31 cellular contexts compared by ENCODE assay signal in the genomic region with DNA sequence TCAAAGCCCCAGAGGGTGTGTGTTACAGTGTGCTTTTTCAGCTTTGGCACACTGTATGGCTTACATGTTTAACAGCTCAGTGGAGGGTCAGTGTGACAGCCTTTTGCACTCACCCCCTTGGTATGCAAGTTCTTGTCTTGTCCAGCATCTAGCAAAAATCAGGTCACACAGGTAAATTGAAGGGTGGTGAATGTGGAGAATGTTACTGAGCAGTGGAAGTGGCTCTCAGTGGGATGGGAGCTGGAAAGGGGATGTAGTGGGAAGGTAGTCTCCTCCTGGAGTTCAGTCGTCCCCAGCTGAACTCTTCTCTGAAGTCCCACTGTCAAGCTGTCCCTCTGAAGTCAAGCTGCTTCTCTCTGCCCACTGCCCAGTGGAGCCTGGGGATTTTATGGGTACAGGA. TPM values are rescaled to one million over a fixed set of nuclear protein-coding genes. Genes with fewer than 3 reads are reported as not detected.
"Had no signal": no experiment of that assay in that cellular context is flagged by ENCODE, and none has a peak within 500 bp of the region (broad histone marks: within the 10 kb centered on the region; RNA-seq: fewer than 3 reads in every experiment).

No MANE protein-coding gene starts in this region.

- H3K27ac Mint-ChIP-seq: activated CD4-positive, alpha-beta T cell treated with anti-CD3 and anti-CD28 coated beads, Interleukin-2, amount 10 ng/mL, durations not matched to agents 24 days and 14 days; activated CD8-positive, alpha-beta T cell treated with anti-CD3 and anti-CD28 coated beads for 36 hours; activated naive CD4-positive, alpha-beta T cell treated with anti-CD3 and anti-CD28 coated beads, Interleukin-2, amount 50 U/mL, for 24 hours; activated naive CD8-positive, alpha-beta T cell treated with anti-CD3 and anti-CD28 coated beads, Interleukin-2, amount 10 ng/mL, durations not matched to agents 7 days and 5 days; activated T-cell treated with anti-CD3 and anti-CD28 coated beads, Interleukin-2, amount 50 U/mL, for 24 hours; activated T-helper 2 cell treated with anti-CD3 and anti-CD28 coated beads, Interferon-gamma antibody, Interleukin-2, Interleukin-4, amounts not matched to agents 10 μg/mL and 5 μg/mL and 100 μg/mL, durations not matched to agents 14 hours and 24 hours and 36 hours had no signal

- ATAC-seq: activated CD8-positive, alpha-beta T cell treated with anti-CD3 and anti-CD28 coated beads for 36 hours; Right ventricle myocardium inferior; SK-N-SH treated with all-trans-retinoic acid at 6 μM for 48 hours had no signal

- H3K4me1 Mint-ChIP-seq: activated CD4-positive, alpha-beta T cell treated with anti-CD3 and anti-CD28 coated beads, Interleukin-2, amount 10 ng/mL, durations not matched to agents 24 days and 14 days; activated naive CD4-positive, alpha-beta T cell treated with anti-CD3 and anti-CD28 coated beads, Interleukin-2, amount 50 U/mL, for 24 hours; activated naive CD8-positive, alpha-beta T cell treated with anti-CD3 and anti-CD28 coated beads, Interleukin-2, amount 10 ng/mL, durations not matched to agents 7 days and 5 days had no signal

- H3K4me1 ChIP-seq: ascending aorta, Peyer's patch had no signal

- H3K27me3 ChIP-seq: ascending aorta, MG63, Peyer's patch had no signal

- H3K9me3 Mint-ChIP-seq: activated T-helper 2 cell treated with anti-CD3 and anti-CD28 coated beads, Interferon-gamma antibody, Interleukin-2, Interleukin-4, amounts not matched to agents 10 μg/mL and 5 μg/mL and 100 μg/mL, durations not matched to agents 14 hours and 24 hours and 36 hours had no signal

- H3K4me3 Mint-ChIP-seq: activated CD4-positive, alpha-beta T cell treated with anti-CD3 and anti-CD28 coated beads, Interleukin-2, amount 10 ng/mL, durations not matched to agents 24 days and 14 days; activated CD8-positive, alpha-beta T cell treated with anti-CD3 and anti-CD28 coated beads for 36 hours; activated naive CD4-positive, alpha-beta T cell treated with anti-CD3 and anti-CD28 coated beads, Interleukin-2, amount 50 U/mL, for 24 hours; activated naive CD8-positive, alpha-beta T cell treated with anti-CD3 and anti-CD28 coated beads, Interleukin-2, amount 10 ng/mL, durations not matched to agents 7 days and 5 days; activated T-cell treated with anti-CD3 and anti-CD28 coated beads, Interleukin-2, amount 50 U/mL, for 24 hours had no signal

- DNase-seq: activated CD4-positive, alpha-beta T cell treated with anti-CD3 and anti-CD28 coated beads, Interleukin-2, amount 10 ng/mL, durations not matched to agents 24 days and 14 days; activated CD4-positive, alpha-beta T cell treated with anti-CD3 and anti-CD28 coated beads, Interleukin-2, amount 50 U/mL, for 4 hours; activated CD8-positive, alpha-beta T cell treated with anti-CD3 and anti-CD28 coated beads for 36 hours; activated gamma-delta T cell; activated naive CD4-positive, alpha-beta T cell treated with Interleukin-2 at 50 U/mL for 16 hours; activated naive CD8-positive, alpha-beta T cell treated with anti-CD3 and anti-CD28 coated beads, Interleukin-2, amount 10 ng/mL, durations not matched to agents 7 days and 5 days; activated T-cell treated with anti-CD3 and anti-CD28 coated beads, Interleukin-2, amount 50 U/mL, for 24 hours; amygdala; Kasumi-1; MG63; NCI-H1048; NCI-H1105 treated with DMSO at 0.1 percent for 48 hours; NCI-H1436; NCI-H1694; NCI-H1930; NCI-H345; NCI-H524 treated with DMSO at 0.1 percent for 48 hours; Peyer's patch; SIG-M5; T-helper 1 cell; T-helper 2 cell; T-helper 9 cell had no signal

- H3K27me3 Mint-ChIP-seq: activated CD4-positive, alpha-beta T cell treated with anti-CD3 and anti-CD28 coated beads, Interleukin-2, amount 10 ng/mL, durations not matched to agents 24 days and 14 days; activated CD8-positive, alpha-beta T cell treated with anti-CD3 and anti-CD28 coated beads for 36 hours; activated naive CD4-positive, alpha-beta T cell treated with anti-CD3 and anti-CD28 coated beads, Interleukin-2, amount 50 U/mL, for 24 hours; activated naive CD8-positive, alpha-beta T cell treated with anti-CD3 and anti-CD28 coated beads, Interleukin-2, amount 10 ng/mL, durations not matched to agents 7 days and 5 days; activated T-cell treated with anti-CD3 and anti-CD28 coated beads, Interleukin-2, amount 50 U/mL, for 24 hours had no signal

- H3K9me3 ChIP-seq: ascending aorta, Peyer's patch had no signal

- H3K27ac ChIP-seq: ascending aorta, Peyer's patch, RWPE1, VCaP had no signal

- H3K4me3 ChIP-seq: ascending aorta, MG63, Peyer's patch had no signal

- H3K36me3 ChIP-seq: ascending aorta, MG63, Peyer's patch had no signal

- H3K36me3 Mint-ChIP-seq: activated naive CD4-positive, alpha-beta T cell treated with anti-CD3 and anti-CD28 coated beads, Interleukin-2, amount 50 U/mL, for 24 hours; activated naive CD8-positive, alpha-beta T cell treated with anti-CD3 and anti-CD28 coated beads, Interleukin-2, amount 10 ng/mL, durations not matched to agents 7 days and 5 days had no signal

RNA-seq across cellular contexts. Expression of a gene that starts 21.0 kb away (rescaled TPM):
- total RNA-seq: activated CD4-positive, alpha-beta T cell treated with anti-CD3 and anti-CD28 coated beads, Interleukin-2, amount 10 ng/mL, durations not matched to agents 24 days and 14 days; activated CD8-positive, alpha-beta memory T cell treated with anti-CD3 and anti-CD28 coated beads for 36 hours; activated CD8-positive, alpha-beta T cell treated with anti-CD3 and anti-CD28 coated beads for 36 hours; activated naive CD8-positive, alpha-beta T cell treated with anti-CD3 and anti-CD28 coated beads, Interleukin-2, amount 10 ng/mL, durations not matched to agents 7 days and 5 days; activated T-helper 2 cell treated with anti-CD3 and anti-CD28 coated beads, Interferon-gamma antibody, Interleukin-2, Interleukin-4, amounts not matched to agents 10 μg/mL and 5 μg/mL and 100 μg/mL, durations not matched to agents 14 hours and 24 hours and 36 hours; ascending aorta; cardiac septum; Peyer's patch; Right ventricle myocardium inferior had no signal
